8 cellular contexts compared by ENCODE assay signal in the genomic region with DNA sequence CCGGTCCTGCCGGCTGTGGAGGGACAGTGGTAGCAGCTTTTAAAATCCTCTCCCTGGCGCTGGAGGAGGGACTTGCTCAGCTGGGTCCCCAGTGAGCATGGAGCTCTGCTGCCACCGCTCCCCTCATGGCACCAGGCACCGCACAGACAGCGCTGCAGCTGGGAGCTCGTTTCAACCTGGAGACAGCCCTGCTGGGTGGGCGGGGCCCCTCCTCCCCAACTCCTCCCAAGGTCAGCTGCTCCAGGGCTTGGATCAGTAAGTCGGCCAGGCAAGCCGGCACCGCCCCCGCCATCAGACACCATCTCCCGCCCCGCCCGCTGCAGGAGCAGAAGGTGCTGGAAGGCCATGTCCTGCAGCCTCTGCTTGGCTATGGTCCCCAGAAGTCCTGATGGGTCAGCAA. TPM values are rescaled to one million over a fixed set of nuclear protein-coding genes. Genes with fewer than 3 reads are reported as not detected.
DNase-seq lines count a peak whose midpoint lies in the region; ATAC-seq and TF ChIP-seq lines count a peak whose summit lies in the region.

No MANE protein-coding gene starts in this region.

- CTCF ChIA-PET in CD4-positive, alpha-beta T cell (lab: Charles Lee): interaction anchor here (1.3 to 3.3 kb wide), 2 partner anchors 9 to 11 kb away, joined by 3 to 14 read pairs; no protein-coding TSS in a partner anchor

- peaks cover 42% of the 10 kb centered on the region for H3K4me1 Mint-ChIP-seq in CD4-positive, alpha-beta T cell (ENCODE audit: low read depth)
- peaks cover 17% of the 10 kb centered on the region for H3K4me1 Mint-ChIP-seq in activated naive CD8-positive, alpha-beta T cell treated with anti-CD3 and anti-CD28 coated beads, Interleukin-2, amount 50 U/mL, for 24 hours
- H3K4me1 Mint-ChIP-seq in progenitor cell of endocrine pancreas (ENCODE audit: low read depth): peaks cover 11% of the 10 kb centered on the region

- peak; percentile 72 for ATAC-seq in CD4-positive, alpha-beta T cell (ENCODE audit: poor library complexity)
- ATAC-seq in activated naive CD8-positive, alpha-beta T cell treated with anti-CD3 and anti-CD28 coated beads, Interleukin-2, amount 50 U/mL, for 24 hours: peak; percentile 30
- ATAC-seq in left ventricle myocardium superior: peak; percentile 90
- ATAC-seq in HG03175 (IDR thresholded peaks at IDR 0.05; ENCODE audit: unreplicated experiment): no peak
- ATAC-seq in HG03354 (IDR thresholded peaks at IDR 0.05; ENCODE audit: poor library complexity, severe bottlenecking, unreplicated experiment): no peak

- no peaks in the 10 kb centered on the region for H3K27me3 Mint-ChIP-seq in CD4-positive, alpha-beta T cell
- H3K27me3 Mint-ChIP-seq in activated naive CD8-positive, alpha-beta T cell treated with anti-CD3 and anti-CD28 coated beads, Interleukin-2, amount 50 U/mL, for 24 hours: peaks cover 6% of the 10 kb centered on the region
- peaks cover 23% of the 10 kb centered on the region for H3K27me3 Mint-ChIP-seq in progenitor cell of endocrine pancreas

- H3K27me3 ChIP-seq in CD4-positive, alpha-beta T cell (ENCODE audit: control insufficient read depth, insufficient read depth, low read length): no peaks in the 10 kb centered on the region

- peak in 4 of 10 experiments; percentile 18 to 45 (median 20) for DNase-seq in CD4-positive, alpha-beta T cell
- peak; percentile 81 for DNase-seq in NCI-H146 (lab: John Stamatoyannopoulos, UW)
- no peak for DNase-seq in activated naive CD8-positive, alpha-beta T cell treated with anti-CD3 and anti-CD28 coated beads, Interleukin-2, amount 50 U/mL, for 24 hours
- DNase-seq in left ventricle myocardium superior: peak; percentile 82
- DNase-seq in progenitor cell of endocrine pancreas (ENCODE audit: low spot score, unreplicated experiment): peak; percentile 46
- DNase-seq in RKO (ENCODE audit: low spot score): no peak

- H3K4me3 Mint-ChIP-seq in CD4-positive, alpha-beta T cell: peak overlapping the region; percentile 78
- peak overlapping the region; percentile 42 for H3K4me3 Mint-ChIP-seq in activated naive CD8-positive, alpha-beta T cell treated with anti-CD3 and anti-CD28 coated beads, Interleukin-2, amount 50 U/mL, for 24 hours
- H3K4me3 Mint-ChIP-seq in progenitor cell of endocrine pancreas (ENCODE audit: low read depth): peak overlapping the region; percentile 56

- no peak overlapping the region for H3K27ac Mint-ChIP-seq in CD4-positive, alpha-beta T cell
- no peak overlapping the region for H3K27ac Mint-ChIP-seq in activated naive CD8-positive, alpha-beta T cell treated with anti-CD3 and anti-CD28 coated beads, Interleukin-2, amount 50 U/mL, for 24 hours
- no peak overlapping the region for H3K27ac Mint-ChIP-seq in progenitor cell of endocrine pancreas

- no peaks in the 10 kb centered on the region for H3K9me3 ChIP-seq in CD4-positive, alpha-beta T cell (ENCODE audit: control insufficient read depth, low read length)

- H3K36me3 Mint-ChIP-seq in CD4-positive, alpha-beta T cell (ENCODE audit: low read depth): no peaks in the 10 kb centered on the region
- no peaks in the 10 kb centered on the region for H3K36me3 Mint-ChIP-seq in activated naive CD8-positive, alpha-beta T cell treated with anti-CD3 and anti-CD28 coated beads, Interleukin-2, amount 50 U/mL, for 24 hours (ENCODE audit: low read depth)
- H3K36me3 Mint-ChIP-seq in progenitor cell of endocrine pancreas (ENCODE audit: insufficient read depth): no peaks in the 10 kb centered on the region

- no peak for TF ChIP-seq CTCF in CD4-positive, alpha-beta T cell (IDR thresholded peaks at IDR 0.05)
- TF ChIP-seq CTCF in progenitor cell of endocrine pancreas (IDR thresholded peaks at IDR 0.05; ENCODE audit: unreplicated experiment): no peak

- no peaks in the 10 kb centered on the region for H3K9me3 Mint-ChIP-seq in CD4-positive, alpha-beta T cell
- H3K9me3 Mint-ChIP-seq in activated naive CD8-positive, alpha-beta T cell treated with anti-CD3 and anti-CD28 coated beads, Interleukin-2, amount 50 U/mL, for 24 hours: no peaks in the 10 kb centered on the region
- H3K9me3 Mint-ChIP-seq in progenitor cell of endocrine pancreas (ENCODE audit: low read depth): no peaks in the 10 kb centered on the region

- POLR2A ChIA-PET in CD4-positive, alpha-beta T cell (lab: Charles Lee): interaction anchor here (0.9 to 2.6 kb wide), 6 partner anchors 9 to 141 kb away, joined by 3 to 20 read pairs (median 5); a partner anchor contains a TSS

- no peak overlapping the region for H3K27ac ChIP-seq in CD4-positive, alpha-beta T cell (ENCODE audit: low read depth, low read length)

- intact Hi-C loops in CD4-positive, alpha-beta T cell (cut with DNase I, micrococcal nuclease): no loop called here
- intact Hi-C loops in left ventricle myocardium superior (cut with micrococcal nuclease): no loop called here

RNA-seq across cellular contexts. Expression of a gene that starts 16.4 kb away (rescaled TPM):
- 10 to 100 TPM; 26.2 to 28.0 TPM for total RNA-seq in CD4-positive, alpha-beta T cell
- total RNA-seq in left ventricle myocardium superior: 5.6 TPM
- total RNA-seq in progenitor cell of endocrine pancreas: 1.6 and 3.3 TPM in 2 replicates

RNA-seq across cellular contexts. Expression of a gene that starts 16.7 kb away (rescaled TPM):
- total RNA-seq in CD4-positive, alpha-beta T cell: under 1 TPM in 1 of 2 experiments, not detected in 1; 0.17 TPM
- total RNA-seq in left ventricle myocardium superior (not detected), progenitor cell of endocrine pancreas (not detected in 2 replicates)

Comparison
In these comparisons a context has a peak if more than half of its experiments do, and no peak if none do; other contexts are left out.
1. ATAC-seq: peak in CD4-positive, alpha-beta T cell (single experiment), activated naive CD8-positive, alpha-beta T cell treated with anti-CD3 and anti-CD28 coated beads, Interleukin-2, amount 50 U/mL, for 24 hours (single experiment) and left ventricle myocardium superior (single experiment); none in HG03175 (single experiment) and HG03354 (single experiment).
2. DNase-seq: peak in NCI-H146 (single experiment), left ventricle myocardium superior (single experiment) and progenitor cell of endocrine pancreas (single experiment); none in activated naive CD8-positive, alpha-beta T cell treated with anti-CD3 and anti-CD28 coated beads, Interleukin-2, amount 50 U/mL, for 24 hours (single experiment) and RKO (single experiment).
3. Peak in every context shown above with its lines, with median percentiles within 50 percentile points of each other: H3K4me3 Mint-ChIP-seq.